ENCODE assay signal across 14 cellular contexts in genomic region chr13:41315466-41316047, GRCh38. TPM values are rescaled to one million over a fixed set of nuclear protein-coding genes. Genes with fewer than 3 reads are reported as not detected.
DNase-seq lines count a peak whose midpoint lies in the region; TF ChIP-seq lines count a peak whose summit lies in the region.
"Had no signal": no experiment of that assay in that cellular context is flagged by ENCODE, and none has a peak within 500 bp of the region (broad histone marks: within the 10 kb centered on the region; RNA-seq: fewer than 3 reads in every experiment).

No MANE protein-coding gene starts in this region.

- CTCF ChIA-PET in Calu3 (lab: Charles Lee) = no interaction called here
- CTCF ChIA-PET in activated CD4-positive, alpha-beta memory T cell treated with anti-CD3 and anti-CD28 coated beads for 36 hours (lab: Charles Lee) = interaction anchor here (0.8 to 1.1 kb wide), 2 partner anchors 29 to 262 kb away, joined by 3 read pairs; no protein-coding TSS in a partner anchor

- H3K4me3 Mint-ChIP-seq in Calu3 (ENCODE audit: low read depth, unreplicated experiment) = peak overlapping the region; percentile 85
- peak overlapping the region; percentile 0 for H3K4me3 Mint-ChIP-seq in activated CD4-positive, alpha-beta memory T cell treated with anti-CD3 and anti-CD28 coated beads for 36 hours

- peaks cover 30% of the 10 kb centered on the region for H3K36me3 Mint-ChIP-seq in Calu3 (ENCODE audit: insufficient read depth, unreplicated experiment)
- H3K36me3 Mint-ChIP-seq in activated CD4-positive, alpha-beta memory T cell treated with anti-CD3 and anti-CD28 coated beads for 36 hours = peaks cover 11% of the 10 kb centered on the region

- BruUV-seq in Calu3 (replicated peaks; lab: Mats Ljungman, UMichigan) = no TSS peak

- H3K9me3 Mint-ChIP-seq in Calu3 (ENCODE audit: low read depth, unreplicated experiment) = no peaks in the 10 kb centered on the region
- H3K9me3 Mint-ChIP-seq in activated CD4-positive, alpha-beta memory T cell treated with anti-CD3 and anti-CD28 coated beads for 36 hours = no peaks in the 10 kb centered on the region

- H3K36me3 ChIP-seq in ACC112 (ENCODE audit: insufficient read depth, low read length) (peaks cover 1% of the 10 kb centered on the region; the same call in 1 of the 2 replicates), WERI-Rb-1 (peaks cover 5% of the 10 kb centered on the region; the same call in 1 of the 2 replicates)

- peaks cover 12% of the 10 kb centered on the region for H3K4me1 Mint-ChIP-seq in Calu3 (ENCODE audit: low read depth, unreplicated experiment)
- peaks cover 50% of the 10 kb centered on the region for H3K4me1 Mint-ChIP-seq in activated CD4-positive, alpha-beta memory T cell treated with anti-CD3 and anti-CD28 coated beads for 36 hours (ENCODE audit: low read depth)

- H3K4me3 ChIP-seq in ACC112 (ENCODE audit: low read depth, low read length) (peak overlapping the region; percentile 28; the same call in 1 of the 2 replicates), fibroblast of mammary gland (ENCODE audit: control insufficient read depth, low read depth, low read length) (no peak overlapping the region), WERI-Rb-1 (ENCODE audit: low read depth, low read length) (no peak overlapping the region)

- H3K9me3 ChIP-seq in WERI-Rb-1 (ENCODE audit: severe bottlenecking) = no peaks in the 10 kb centered on the region

- peaks cover 74% of the 10 kb centered on the region for H3K79me2 ChIP-seq in ACC112 (ENCODE audit: control insufficient read depth, insufficient read depth, low read length, unreplicated experiment)

- peaks cover 22% of the 10 kb centered on the region for H3K4me1 ChIP-seq in ACC112 (ENCODE audit: control insufficient read depth, insufficient read depth, low read length, unreplicated experiment)

- no peak overlapping the region for H2AFZ ChIP-seq in ACC112 (ENCODE audit: low read length, unreplicated experiment)

- intact Hi-C loops in Calu3 (cut with micrococcal nuclease; ENCODE audit: unreplicated experiment) = loop anchor here (10.0 kb wide), 1 partner anchor 81 kb away; no protein-coding TSS in a partner anchor
- intact Hi-C loops in activated CD4-positive, alpha-beta memory T cell treated with anti-CD3 and anti-CD28 coated beads for 36 hours (cut with micrococcal nuclease) = loop anchor here (2.0 kb wide), 1 partner anchor 41 kb away; no protein-coding TSS in a partner anchor

- no peak for DNase-seq in Calu3
- DNase-seq in activated CD4-positive, alpha-beta memory T cell treated with anti-CD3 and anti-CD28 coated beads for 36 hours = no peak
- peak; percentile 46 for DNase-seq in fibroblast of mammary gland (ENCODE audit: low read depth)
- no peak for DNase-seq in cerebellum (ENCODE audit: low spot score)
- DNase-seq in WERI-Rb-1 = no peak
- DNase-seq in germinal center (ENCODE audit: low spot score) = no peak
- no peak for DNase-seq in NCI-H1436 (lab: John Stamatoyannopoulos, UW)
- DNase-seq: COR-L47; left ventricle myocardium superior; NCI-H1092; NCI-H526 treated with DMSO at 0.1 percent for 48 hours; stimulated activated CD4-positive, alpha-beta T cell treated with anti-CD3 and anti-CD28 coated beads, Interleukin-2, amount 100 ng/mL, for 24 hours had no signal

- no peak overlapping the region for H3K27ac Mint-ChIP-seq in Calu3 (ENCODE audit: unreplicated experiment)
- H3K27ac Mint-ChIP-seq in activated CD4-positive, alpha-beta memory T cell treated with anti-CD3 and anti-CD28 coated beads for 36 hours = peak overlapping the region; percentile 10

- no peaks in the 10 kb centered on the region for H3K27me3 Mint-ChIP-seq in Calu3 (ENCODE audit: unreplicated experiment)
- H3K27me3 Mint-ChIP-seq in activated CD4-positive, alpha-beta memory T cell treated with anti-CD3 and anti-CD28 coated beads for 36 hours = no peaks in the 10 kb centered on the region

- TF ChIP-seq CTCF in Calu3 (IDR thresholded peaks at IDR 0.05; ENCODE audit: unreplicated experiment) (no peak), fibroblast of mammary gland (conservative IDR thresholded peaks at IDR 0.05; ENCODE audit: control insufficient read depth, insufficient read depth, low read depth, low read length) (no peak), WERI-Rb-1 (IDR thresholded peaks at IDR 0.05; ENCODE audit: low read depth, low read length) (no peak)

- POLR2A ChIA-PET in activated CD4-positive, alpha-beta memory T cell treated with anti-CD3 and anti-CD28 coated beads for 36 hours (lab: Charles Lee) = no interaction called here

- H3K27me3 ChIP-seq in ACC112 (ENCODE audit: insufficient read depth, low read length) = no peaks in the 10 kb centered on the region
- H3K27me3 ChIP-seq in WERI-Rb-1 (ENCODE audit: insufficient read depth, low read depth, severe bottlenecking) = no peaks in the 10 kb centered on the region

- no peak overlapping the region for H3K27ac ChIP-seq in ACC112 (ENCODE audit: low read depth, low read length)
- H3K27ac ChIP-seq in WERI-Rb-1 = no peak overlapping the region
- H3K27ac ChIP-seq: HL-60 had no signal

RNA-seq across cellular contexts. Expression of gene NAA16, which starts 4.5 kb away (rescaled TPM):
- 23.7 and 27.0 TPM in 2 replicates for total RNA-seq in Calu3 (2022)
- total RNA-seq in activated CD4-positive, alpha-beta memory T cell treated with anti-CD3 and anti-CD28 coated beads for 36 hours = 10 to 100 TPM; 19.2 to 23.2 TPM
- 46.5 TPM for total RNA-seq in cerebellum

RNA-seq across cellular contexts. Expression of gene MTRF1, which starts 52.2 kb away (rescaled TPM):
- total RNA-seq in Calu3 (2022) (15.8 and 17.3 TPM in 2 replicates), cerebellum (18.3 TPM)
- 10 to 100 TPM; 16.2 to 21.5 TPM for total RNA-seq in activated CD4-positive, alpha-beta memory T cell treated with anti-CD3 and anti-CD28 coated beads for 36 hours
